ENCODE assay signal across 10 cellular contexts in the genomic region with DNA sequence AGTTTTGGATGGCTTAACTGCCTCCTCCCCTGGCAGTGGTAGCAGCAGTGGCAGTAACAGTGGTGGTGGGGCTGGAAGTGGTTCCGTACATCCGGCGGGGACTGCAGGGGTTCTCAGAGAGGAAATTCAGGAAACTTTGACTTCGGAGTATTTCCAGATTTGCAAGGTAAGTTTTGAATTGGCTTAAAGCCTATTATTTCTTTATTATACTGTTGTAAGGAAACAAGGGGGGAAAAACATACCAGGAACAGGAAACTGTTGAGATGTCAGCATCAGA. TPM values are rescaled to one million over a fixed set of nuclear protein-coding genes. Genes with fewer than 3 reads are reported as not detected.
A peak's percentile ranks its signal among the peaks of the same experiment; 100 is the strongest.
DNase-seq lines count a peak whose midpoint lies in the region; ATAC-seq and TF ChIP-seq lines count a peak whose summit lies in the region.
"Had no signal": no experiment of that assay in that cellular context is flagged by ENCODE, and none has a peak within 500 bp of the region (broad histone marks: within the 10 kb centered on the region; RNA-seq: fewer than 3 reads in every experiment).

No MANE protein-coding gene starts in this region.

- H3K4me3 Mint-ChIP-seq in activated T-cell treated with anti-CD3 and anti-CD28 coated beads, Interleukin-2, amount 50 U/mL, for 24 hours = peak overlapping the region; percentile 58
- no peak overlapping the region for H3K4me3 Mint-ChIP-seq in activated T-cell treated with anti-CD3 and anti-CD28 coated beads, Interleukin-2, amount 50 U/mL, for 4 hours
- peak overlapping the region; percentile 97 for H3K4me3 Mint-ChIP-seq in glutamatergic neuron (ENCODE audit: unreplicated experiment)

- DNase-seq in activated T-cell treated with anti-CD3 and anti-CD28 coated beads, Interleukin-2, amount 50 U/mL, for 24 hours = no peak
- DNase-seq in activated T-cell treated with anti-CD3 and anti-CD28 coated beads, Interleukin-2, amount 50 U/mL, for 4 hours = no peak
- DNase-seq in NCI-H748 treated with DMSO at 0.1 percent for 48 hours (lab: John Stamatoyannopoulos, UW) = peak; percentile 31
- DNase-seq in glutamatergic neuron = peak; percentile 33
- no peak for DNase-seq in thoracic aorta (ENCODE audit: low spot score)
- DNase-seq: NCI-H187 treated with DMSO at 0.1 percent for 48 hours, psoas muscle had no signal

- H3K4me1 Mint-ChIP-seq in activated T-cell treated with anti-CD3 and anti-CD28 coated beads, Interleukin-2, amount 50 U/mL, for 24 hours (ENCODE audit: low read depth) = peaks cover 18% of the 10 kb centered on the region
- H3K4me1 Mint-ChIP-seq in activated T-cell treated with anti-CD3 and anti-CD28 coated beads, Interleukin-2, amount 50 U/mL, for 4 hours (ENCODE audit: low read depth) = peaks cover 19% of the 10 kb centered on the region
- H3K4me1 Mint-ChIP-seq in glutamatergic neuron (ENCODE audit: low read depth, unreplicated experiment) = peaks cover 23% of the 10 kb centered on the region

- no peaks in the 10 kb centered on the region for H3K9me3 Mint-ChIP-seq in activated T-cell treated with anti-CD3 and anti-CD28 coated beads, Interleukin-2, amount 50 U/mL, for 24 hours
- H3K9me3 Mint-ChIP-seq in activated T-cell treated with anti-CD3 and anti-CD28 coated beads, Interleukin-2, amount 50 U/mL, for 4 hours = no peaks in the 10 kb centered on the region
- peaks cover 11% of the 10 kb centered on the region for H3K9me3 Mint-ChIP-seq in glutamatergic neuron (ENCODE audit: unreplicated experiment)

- peak overlapping the region; percentile 72 for H3K4me3 ChIP-seq in thoracic aorta

- H3K27ac ChIP-seq in thoracic aorta = no peak overlapping the region
- H3K27ac ChIP-seq: psoas muscle had no signal

- H3K27me3 Mint-ChIP-seq in activated T-cell treated with anti-CD3 and anti-CD28 coated beads, Interleukin-2, amount 50 U/mL, for 24 hours = peaks cover 64% of the 10 kb centered on the region
- H3K27me3 Mint-ChIP-seq in activated T-cell treated with anti-CD3 and anti-CD28 coated beads, Interleukin-2, amount 50 U/mL, for 4 hours (ENCODE audit: low read depth) = peaks cover 52% of the 10 kb centered on the region
- peaks cover 10% of the 10 kb centered on the region for H3K27me3 Mint-ChIP-seq in glutamatergic neuron (ENCODE audit: unreplicated experiment)

- no peak overlapping the region for H3K27ac Mint-ChIP-seq in activated T-cell treated with anti-CD3 and anti-CD28 coated beads, Interleukin-2, amount 50 U/mL, for 24 hours
- H3K27ac Mint-ChIP-seq in glutamatergic neuron (ENCODE audit: unreplicated experiment) = peak overlapping the region; percentile 98

- no peak for TF ChIP-seq CTCF in glutamatergic neuron (IDR thresholded peaks at IDR 0.05; ENCODE audit: partially characterized antibody, unreplicated experiment)
- TF ChIP-seq CTCF in thoracic aorta (IDR thresholded peaks at IDR 0.05) = no peak

- H3K9me3 ChIP-seq in thoracic aorta = no peaks in the 10 kb centered on the region
- H3K9me3 ChIP-seq: psoas muscle had no signal

- ATAC-seq in activated T-cell treated with anti-CD3 and anti-CD28 coated beads, Interleukin-2, amount 50 U/mL, for 4 hours = no peak
- no peak for ATAC-seq in thoracic aorta (ENCODE audit: insufficient number of reproducible peaks, low FRiP score, low read depth)
- ATAC-seq in GM19023 (IDR thresholded peaks at IDR 0.05; ENCODE audit: unreplicated experiment) = no peak
- ATAC-seq in HG02852 (IDR thresholded peaks at IDR 0.05; ENCODE audit: unreplicated experiment) = no peak
- ATAC-seq in HG03280 (IDR thresholded peaks at IDR 0.05; ENCODE audit: unreplicated experiment) = no peak
- ATAC-seq: psoas muscle had no signal

- no peaks in the 10 kb centered on the region for H3K36me3 Mint-ChIP-seq in activated T-cell treated with anti-CD3 and anti-CD28 coated beads, Interleukin-2, amount 50 U/mL, for 24 hours (ENCODE audit: low read depth)
- H3K36me3 Mint-ChIP-seq in activated T-cell treated with anti-CD3 and anti-CD28 coated beads, Interleukin-2, amount 50 U/mL, for 4 hours (ENCODE audit: insufficient read depth) = no peaks in the 10 kb centered on the region
- no peaks in the 10 kb centered on the region for H3K36me3 Mint-ChIP-seq in glutamatergic neuron (ENCODE audit: unreplicated experiment)

- no peaks in the 10 kb centered on the region for H3K36me3 ChIP-seq in thoracic aorta

- H3K4me1 ChIP-seq in thoracic aorta (ENCODE audit: control insufficient read depth in 1 of 2, low read depth in 2 of 2) = peaks cover 5 to 16% of the 10 kb centered on the region in 2 donors
- H3K4me1 ChIP-seq: psoas muscle had no signal

- no peaks in the 10 kb centered on the region for H3K27me3 ChIP-seq in thoracic aorta (replicated peaks; ENCODE audit: insufficient read depth)

RNA-seq across cellular contexts. Expression of a gene that starts 1.5 kb away (rescaled TPM):
- total RNA-seq in activated T-cell treated with anti-CD3 and anti-CD28 coated beads, Interleukin-2, amount 50 U/mL, for 4 hours = not detected
- total RNA-seq in glutamatergic neuron (ENCODE audit: unreplicated experiment) (54.7 TPM), thoracic aorta (under 1 TPM in 1 of 2 donors, not detected in 1; 0.07 TPM)
- total RNA-seq: psoas muscle had no signal

Comparison
In these comparisons a context has a peak if more than half of its experiments do, and no peak if none do; other contexts are left out.
1. DNase-seq: peak in NCI-H748 treated with DMSO at 0.1 percent for 48 hours (single experiment) and glutamatergic neuron (single experiment); none in activated T-cell treated with anti-CD3 and anti-CD28 coated beads, Interleukin-2, amount 50 U/mL, for 24 hours (single experiment), activated T-cell treated with anti-CD3 and anti-CD28 coated beads, Interleukin-2, amount 50 U/mL, for 4 hours (single experiment) and thoracic aorta (single experiment).
2. RNA of a gene that starts 1.5 kb away (total RNA-seq): 54.7 TPM in glutamatergic neuron (single experiment); 0.07 TPM in thoracic aorta and not detected in activated T-cell treated with anti-CD3 and anti-CD28 coated beads, Interleukin-2, amount 50 U/mL, for 4 hours; every median in the first group is over 10 times any median in the second.